In the genomic region with DNA sequence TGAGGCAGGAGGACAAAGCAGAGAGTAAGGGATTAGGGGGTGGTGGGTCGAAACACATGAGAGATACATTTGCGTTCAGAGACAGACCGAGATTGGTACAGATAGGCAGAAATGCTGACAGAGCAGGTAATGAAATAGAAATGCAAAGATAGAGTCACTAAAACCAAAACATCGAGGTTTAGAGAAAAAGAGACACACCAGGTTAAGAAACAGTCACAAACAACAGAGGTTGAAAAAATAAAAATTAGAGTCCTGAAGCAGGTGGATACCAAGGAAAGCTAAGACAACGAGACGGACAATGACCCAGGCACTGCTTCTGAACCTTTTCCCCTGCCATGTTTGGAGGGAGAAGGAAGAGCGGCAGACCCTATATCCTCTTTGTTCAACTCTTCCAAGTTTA, we compare ENCODE assay signal across 12 cellular contexts. TPM values are rescaled to one million over a fixed set of nuclear protein-coding genes. Genes with fewer than 3 reads are reported as not detected.
DNase-seq lines count a peak whose midpoint lies in the region; ATAC-seq, FAIRE-seq and TF ChIP-seq lines count a peak whose summit lies in the region.
"Had no signal": no experiment of that assay in that cellular context is flagged by ENCODE, and none has a peak within 500 bp of the region (broad histone marks: within the 10 kb centered on the region; RNA-seq: fewer than 3 reads in every experiment).

No MANE protein-coding gene starts in this region.

- H3K4me3 ChIP-seq in heart right ventricle (peak overlapping the region in 6 of 10 donors; percentile 86 to 97 (median 92)), right atrium auricular region (no peak overlapping the region), HepG2 (replicated peaks in 1 of 3; ENCODE audit: insufficient read depth in 1 of 3, low read depth in 2 of 3, low read length in 3 of 3) (peak overlapping the region in 1 of 3 experiments; percentile 95; a peak in 1 of 6 replicates)

- H3K4me1 Mint-ChIP-seq in activated CD8-positive, alpha-beta T cell treated with anti-CD3 and anti-CD28 coated beads for 36 hours (ENCODE audit: low read depth) = peaks cover 30% of the 10 kb centered on the region

- TF ChIP-seq POLR2A in HepG2 (IDR thresholded peaks at IDR 0.05; ENCODE audit: insufficient read depth in 1 of 2, low read depth in 2 of 2, low read length in 2 of 2) (no peak), GM18505 (IDR thresholded peaks at IDR 0.05; ENCODE audit: borderline replicate concordance, extremely low read depth, insufficient read depth, insufficient read length) (no peak)

- H3K4me1 ChIP-seq in heart right ventricle = peaks cover 5 to 41% (median 33%) of the 10 kb centered on the region in 9 donors
- peaks cover 0 to 37% of the 10 kb centered on the region in 2 donors for H3K4me1 ChIP-seq in right atrium auricular region
- peaks cover 29% of the 10 kb centered on the region for H3K4me1 ChIP-seq in HepG2 (ENCODE audit: insufficient read depth, low read length)

- peak overlapping the region; percentile 97 for H3K27ac Mint-ChIP-seq in activated CD8-positive, alpha-beta T cell treated with anti-CD3 and anti-CD28 coated beads for 36 hours

- CTCF ChIA-PET in activated CD8-positive, alpha-beta T cell treated with anti-CD3 and anti-CD28 coated beads for 36 hours (lab: Charles Lee) = no interaction called here
- CTCF ChIA-PET in HepG2 (lab: Yijun Ruan, JAX; ENCODE audit: low intra/inter-chr PET ratio, low total read pairs) = no interaction called here

- TF ChIP-seq CTCF in heart right ventricle (IDR thresholded peaks at IDR 0.05) = no peak
- no peak for TF ChIP-seq CTCF in right atrium auricular region (IDR thresholded peaks at IDR 0.05)
- no peak for TF ChIP-seq CTCF in activated CD8-positive, alpha-beta T cell treated with anti-CD3 and anti-CD28 coated beads for 36 hours (IDR thresholded peaks at IDR 0.05)
- no peak for TF ChIP-seq CTCF in HepG2 (CRISPR knock-in tag; IDR thresholded peaks at IDR 0.05)

- H3K79me2 ChIP-seq in HepG2 (ENCODE audit: insufficient read depth, low read length) = peaks cover 40% of the 10 kb centered on the region

- 96 to 98% methylated on average over 7 of the region's 7 CpGs for WGBS in heart right ventricle, 2 donors
- 95% methylated on average over 7 of the region's 7 CpGs for WGBS in HepG2 (ENCODE audit: low lambda C conversion rate)

- peaks cover 12% of the 10 kb centered on the region for H3K36me3 Mint-ChIP-seq in activated CD8-positive, alpha-beta T cell treated with anti-CD3 and anti-CD28 coated beads for 36 hours (ENCODE audit: low read depth)

- in situ Hi-C loops in HepG2 (cut with HindIII; ENCODE audit: extremely low pct_ligation_motif_present, low pct_unique_long_range_greater_than_20kb) = no loop called here

- H3K36me3 ChIP-seq in heart right ventricle (no peaks in the 10 kb centered on the region), right atrium auricular region (no peaks in the 10 kb centered on the region), HepG2 (replicated peaks in 1 of 2; ENCODE audit: control insufficient read depth in 1 of 2, insufficient read depth in 2 of 2, low read length in 2 of 2) (0 out of 5 replicates have a peak, but pooled peaks cover 0 to 3% of the 10 kb centered on the region in 2 experiments)
- H3K36me3 ChIP-seq: tibial artery had no signal

- no peaks in the 10 kb centered on the region for H3K9me3 Mint-ChIP-seq in activated CD8-positive, alpha-beta T cell treated with anti-CD3 and anti-CD28 coated beads for 36 hours

- H3K9ac ChIP-seq in HepG2 (ENCODE audit: insufficient read depth, low read depth, low read length) = no peak overlapping the region

- H3K27me3 Mint-ChIP-seq in activated CD8-positive, alpha-beta T cell treated with anti-CD3 and anti-CD28 coated beads for 36 hours = no peaks in the 10 kb centered on the region

- FAIRE-seq in HepG2 (lab: Jason Lieb, UNC) = no peak
- FAIRE-seq: kidney had no signal

- no TSS peak for BruUV-seq in HepG2 (replicated peaks; lab: Mats Ljungman, UMichigan)

- H4K20me1 ChIP-seq in HepG2 (ENCODE audit: insufficient read depth, low read length) = peaks cover 28% of the 10 kb centered on the region

- H3K4me3 Mint-ChIP-seq in activated CD8-positive, alpha-beta T cell treated with anti-CD3 and anti-CD28 coated beads for 36 hours = peak overlapping the region; percentile 82

- no peak for DNase-seq in heart right ventricle
- DNase-seq in right atrium auricular region (ENCODE audit: low spot score) = no peak
- no peak for DNase-seq in activated CD8-positive, alpha-beta T cell treated with anti-CD3 and anti-CD28 coated beads for 36 hours
- no peak for DNase-seq in HepG2 (ENCODE audit: low spot score)
- DNase-seq in SW480 (ENCODE audit: low spot score) = no peak
- DNase-seq: activated CD4-positive, CD25-positive, alpha-beta regulatory T cell; kidney; NCI-H1930; tibial artery had no signal

- ATAC-seq in heart right ventricle = no peak
- ATAC-seq in activated CD8-positive, alpha-beta T cell treated with anti-CD3 and anti-CD28 coated beads for 36 hours = no peak
- ATAC-seq in HepG2 = no peak
- no peak for ATAC-seq in GM18505 (IDR thresholded peaks at IDR 0.05; ENCODE audit: unreplicated experiment)
- no peak for ATAC-seq in HG02885 (IDR thresholded peaks at IDR 0.05; ENCODE audit: poor library complexity, unreplicated experiment)
- no peak for ATAC-seq in HG02852 (IDR thresholded peaks at IDR 0.05; ENCODE audit: unreplicated experiment)

- intact Hi-C loops in heart right ventricle (cut with DNase I) = loop anchor here in 7 of 10 donors (5.0 to 10.0 kb wide), 9 partner anchors 36 to 156 kb away; a partner anchor contains a TSS
- intact Hi-C loops in activated CD8-positive, alpha-beta T cell treated with anti-CD3 and anti-CD28 coated beads for 36 hours (cut with micrococcal nuclease) = loop anchor here (5.0 to 10.0 kb wide), 2 partner anchors 54 to 106 kb away; no protein-coding TSS in a partner anchor
- intact Hi-C loops in HepG2 (cut with micrococcal nuclease; ENCODE audit: unreplicated experiment) = loop anchor here (5.0 kb wide), 2 partner anchors 36 to 69 kb away; no protein-coding TSS in a partner anchor

- peak overlapping the region; percentile 87 for H3K4me2 ChIP-seq in HepG2 (ENCODE audit: low read depth, low read length)

- POLR2A ChIA-PET in activated CD8-positive, alpha-beta T cell treated with anti-CD3 and anti-CD28 coated beads for 36 hours (lab: Charles Lee) = interaction anchor here (0.6 kb wide), 1 partner anchor 48 kb away, joined by 3 read pairs; no protein-coding TSS in a partner anchor
- POLR2A ChIA-PET in HepG2 (lab: Yijun Ruan, JAX) = no interaction called here

- H3K27me3 ChIP-seq in heart right ventricle (no peaks in the 10 kb centered on the region), right atrium auricular region (no peaks in the 10 kb centered on the region), HepG2 (ENCODE audit: control insufficient read depth in 1 of 2, insufficient read depth in 2 of 2, low read length in 2 of 2) (no peaks in the 10 kb centered on the region; a peak in 1 of 5 replicates)
- H3K27me3 ChIP-seq: tibial artery had no signal

- peak overlapping the region in 2 of 10 donors; percentile 88 to 96 for H3K27ac ChIP-seq in heart right ventricle
- no peak overlapping the region for H3K27ac ChIP-seq in right atrium auricular region
- H3K27ac ChIP-seq in HepG2 (ENCODE audit: extremely low read length, insufficient read depth, low read length) = no peak overlapping the region

- TF ChIP-seq RAD21 in HepG2 (CRISPR knock-in tag; IDR thresholded peaks at IDR 0.05) = no peak

- no peaks in the 10 kb centered on the region for H3K9me3 ChIP-seq in heart right ventricle
- no peaks in the 10 kb centered on the region for H3K9me3 ChIP-seq in right atrium auricular region
- no peaks in the 10 kb centered on the region for H3K9me3 ChIP-seq in HepG2 (ENCODE audit: low read length)
- H3K9me3 ChIP-seq: tibial artery had no signal

- H2AFZ ChIP-seq in HepG2 (ENCODE audit: low read length) = no peak overlapping the region

- TF ChIP-seq EP300 in HepG2 (IDR thresholded peaks at IDR 0.05; ENCODE audit: low read depth in 2 of 2, low read length in 2 of 2) (no peak), HepG2 (CRISPR knock-in tag; IDR thresholded peaks at IDR 0.05; ENCODE audit: borderline replicate concordance) (no peak)

RNA-seq across cellular contexts. Expression of a gene that starts 1.2 kb away (rescaled TPM):
- 100 to 1,000 TPM in 6 of 10 donors, 10 to 100 TPM in 4; 85.4 to 124 (median 105) TPM for total RNA-seq in heart right ventricle
- 10 to 100 TPM in 1 of 2 donors, 1 to 10 TPM in 1; 8.3 to 14.7 TPM for polyA plus RNA-seq in heart right ventricle
- 10 to 100 TPM; 39.7 to 42.6 TPM for total RNA-seq in right atrium auricular region
- 10 to 100 TPM; 87.1 to 93.4 TPM for total RNA-seq in activated CD8-positive, alpha-beta T cell treated with anti-CD3 and anti-CD28 coated beads for 36 hours
- 107 and 154 TPM in 2 replicates for total RNA-seq in HepG2 (2016; rRNA removed; fragmentation: Illumina TruSeq; extraction: Trizol)
- 39.6 and 40.0 TPM in 2 replicates for total RNA-seq in HepG2 (2016; cell fraction: cytosol; rRNA removed; fragmentation: Illumina TruSeq; extraction: Trizol; ENCODE audit: low read depth)
- 109 and 140 TPM in 2 replicates for total RNA-seq in HepG2 (2016; cell fraction: insoluble cytoplasmic fraction; rRNA removed; fragmentation: Illumina TruSeq; extraction: Trizol)
- total RNA-seq in HepG2 (2016; cell fraction: membrane; rRNA removed; fragmentation: Illumina TruSeq; extraction: Trizol) = 33.8 and 38.8 TPM in 2 replicates
- total RNA-seq in HepG2 (2016; cell fraction: nucleus; rRNA removed; fragmentation: Illumina TruSeq; extraction: Trizol) = 42.1 and 45.3 TPM in 2 replicates
- 92.7 and 114 TPM in 2 replicates for polyA plus RNA-seq in HepG2 (2011; rRNA removed)
- polyA plus RNA-seq in HepG2 (2011; cell fraction: cytosol; rRNA removed) = 31.9 and 48.7 TPM in 2 replicates
- polyA plus RNA-seq in HepG2 (2011; cell fraction: nucleus; rRNA removed) = 24.0 TPM in 2 replicates
- 75.2 and 78.0 TPM in 2 replicates for polyA plus RNA-seq in HepG2 (2012)
- 5.4 and 6.7 TPM in 2 replicates for polyA plus RNA-seq in HepG2 (2016; cell fraction: cytosol; fragmentation: Illumina TruSeq; extraction: Trizol; ENCODE audit: low read depth)
- polyA plus RNA-seq in HepG2 (2016; cell fraction: insoluble cytoplasmic fraction; fragmentation: Illumina TruSeq; extraction: Trizol; ENCODE audit: low read depth) = 98.7 and 119 TPM in 2 replicates
- 10.3 and 16.3 TPM in 2 replicates for polyA plus RNA-seq in HepG2 (2016; cell fraction: membrane; fragmentation: Illumina TruSeq; extraction: Trizol; ENCODE audit: low read depth)
- 43.1 and 52.9 TPM in 2 replicates for polyA plus RNA-seq in HepG2 (2016; cell fraction: nucleus; fragmentation: Illumina TruSeq; extraction: Trizol; ENCODE audit: insufficient read depth, low read depth)
- 51.6 and 79.2 TPM in 2 replicates for polyA minus RNA-seq in HepG2 (2011; rRNA and poly(A)+ RNA removed; ENCODE audit: low replicate concordance)
- polyA minus RNA-seq in HepG2 (2011; cell fraction: cytosol; rRNA and poly(A)+ RNA removed) = 36.6 and 37.6 TPM in 2 replicates
- polyA minus RNA-seq in HepG2 (2011; cell fraction: nucleus; rRNA and poly(A)+ RNA removed) = 25.8 and 27.6 TPM in 2 replicates

Comparison
In these comparisons a context has a peak if more than half of its experiments do, and no peak if none do; other contexts are left out.
1. H3K4me3 ChIP-seq: peak in heart right ventricle (6 of 10); none in right atrium auricular region (0 of 2).